ENCODE assay signal across 9 cellular contexts in genomic region chr3:102059145-102059943, GRCh38.
DNase-seq lines count a peak whose midpoint lies in the region; ATAC-seq and TF ChIP-seq lines count a peak whose summit lies in the region.
"Had no signal": no experiment of that assay in that cellular context is flagged by ENCODE, and none has a peak within 500 bp of the region (broad histone marks: within the 10 kb centered on the region; RNA-seq: fewer than 3 reads in every experiment).

No MANE protein-coding gene starts in this region.

- no peak for TF ChIP-seq CTCF in transverse colon (IDR thresholded peaks at IDR 0.05)

- no peak overlapping the region for H3K27ac ChIP-seq in transverse colon

- in situ Hi-C loops in transverse colon (cut with MboI; ENCODE audit: low pct_ligation_motif_present in 1 of 4, low pct_unique_long_range_greater_than_20kb in 1 of 4, low sequenced_read_pairs in 3 of 4), result no loop called here

- peak; percentile 17 for DNase-seq in stimulated activated CD4-positive, alpha-beta T cell treated with anti-CD3 and anti-CD28 coated beads, Interleukin-15, amount 100 ng/mL, for 24 hours
- DNase-seq in stimulated activated CD4-positive, alpha-beta T cell treated with anti-CD3 and anti-CD28 coated beads, Interleukin-1b, Interleukin-23, amount 100 ng/mL, for 48 hours, result no peak
- DNase-seq in LHCN-M2 (ENCODE audit: low read depth) (peak; percentile 25), transverse colon (peak; percentile 46), NCI-H446 (lab: John Stamatoyannopoulos, UW) (no peak), HT-29 (ENCODE audit: low spot score) (no peak), NCI-H526 treated with DMSO at 0.1 percent for 48 hours (lab: John Stamatoyannopoulos, UW) (no peak)

- peaks cover 4 to 27% (median 10%) of the 10 kb centered on the region in 4 donors for H3K4me1 ChIP-seq in transverse colon

- intact Hi-C loops in transverse colon (cut with DNase I; ENCODE audit: low total_unique reads), result no loop called here

- TF ChIP-seq EP300 in transverse colon (IDR thresholded peaks at IDR 0.05; ENCODE audit: low read depth), result no peak

- ATAC-seq in HG02763 (IDR thresholded peaks at IDR 0.05; ENCODE audit: unreplicated experiment), result peak; percentile 81
- ATAC-seq: GM23338 had no signal

- H3K27me3 ChIP-seq in transverse colon, result no peaks in the 10 kb centered on the region

- no peak overlapping the region for H3K4me3 ChIP-seq in transverse colon
- H3K4me3 ChIP-seq: GM23338 had no signal

- TF ChIP-seq POLR2A in transverse colon (IDR thresholded peaks at IDR 0.05), result no peak

- H3K9me3 ChIP-seq in transverse colon, result no peaks in the 10 kb centered on the region

- no peaks in the 10 kb centered on the region for H3K36me3 ChIP-seq in transverse colon

- WGBS in transverse colon (ENCODE audit: low coverage in 1 of 2), 2 donors, result 40 to 67% methylated on average over 3 to 8 of the region's 8 CpGs

Comparison
In these comparisons a context has a peak if more than half of its experiments do, and no peak if none do; other contexts are left out.
1. DNase-seq: peak in stimulated activated CD4-positive, alpha-beta T cell treated with anti-CD3 and anti-CD28 coated beads, Interleukin-15, amount 100 ng/mL, for 24 hours (single experiment), LHCN-M2 (single experiment) and transverse colon (single experiment); none in stimulated activated CD4-positive, alpha-beta T cell treated with anti-CD3 and anti-CD28 coated beads, Interleukin-1b, Interleukin-23, amount 100 ng/mL, for 48 hours (single experiment), NCI-H446 (0 of 2), HT-29 (single experiment) and NCI-H526 treated with DMSO at 0.1 percent for 48 hours (single experiment).